In genomic region chr2:85551698-85552678, GRCh38 we compare ENCODE assay signal across 8 cellular contexts. TPM values are rescaled to one million over a fixed set of nuclear protein-coding genes. Genes with fewer than 3 reads are reported as not detected.
A peak's percentile ranks its signal among the peaks of the same experiment; 100 is the strongest.
DNase-seq lines count a peak whose midpoint lies in the region; ATAC-seq and TF ChIP-seq lines count a peak whose summit lies in the region.

No MANE protein-coding gene starts in this region.

- H3K9ac ChIP-seq in mesenchymal stem cell (ENCODE audit: low read length) = peak overlapping the region; percentile 64

- H2BK5ac ChIP-seq in mesenchymal stem cell (ENCODE audit: low read depth, low read length, poor library complexity, severe bottlenecking) = no peak overlapping the region

- TF ChIP-seq CTCF in AG04449 (IDR thresholded peaks at IDR 0.05; ENCODE audit: insufficient read depth, low read length, missing control alignments) (peak; percentile 81), HL-60 (IDR thresholded peaks at IDR 0.05; ENCODE audit: insufficient read depth, low read length) (peak; percentile 98)
- peak; percentile 91 for TF ChIP-seq CTCF in activated CD8-positive, alpha-beta T cell treated with anti-CD3 and anti-CD28 coated beads for 36 hours (IDR thresholded peaks at IDR 0.05)

- H3K27ac ChIP-seq in HL-60 (replicated peaks) (peak overlapping the region; percentile 54; the same call in 1 of the 2 replicates), mesenchymal stem cell (ENCODE audit: low read length, poor library complexity, severe bottlenecking) (no peak overlapping the region)

- H2BK120ac ChIP-seq in mesenchymal stem cell (ENCODE audit: low read depth, low read length) = no peak overlapping the region

- POLR2A ChIA-PET in AG04449 (lab: Yijun Ruan, JAX) = interaction anchor here (0.7 to 4.3 kb wide), 7 partner anchors 9 to 197 kb away, joined by 3 to 27 read pairs (median 4); partner anchors contain the start of genes ELMOD3, GGCX, MAT2A and RETSAT
- POLR2A ChIA-PET in activated CD8-positive, alpha-beta T cell treated with anti-CD3 and anti-CD28 coated beads for 36 hours (lab: Charles Lee) = interaction anchor here (1.0 to 23.8 kb wide), 6 partner anchors 5 to 162 kb away, joined by 3 to 467 read pairs (median 167); partner anchors contain the start of genes CAPG, GGCX, MAT2A and SH2D6

- H3K4me2 ChIP-seq in mesenchymal stem cell (ENCODE audit: low read length, poor library complexity, severe bottlenecking) = no peak overlapping the region

- no peak overlapping the region for H4K91ac ChIP-seq in mesenchymal stem cell (ENCODE audit: low read length)

- H3K4ac ChIP-seq in mesenchymal stem cell (ENCODE audit: low read depth in 1 of 2, low read length in 2 of 2) = no peak overlapping the region

- no peak overlapping the region for H3K27ac Mint-ChIP-seq in activated CD8-positive, alpha-beta T cell treated with anti-CD3 and anti-CD28 coated beads for 36 hours

- CTCF ChIA-PET in AG04449 (lab: Yijun Ruan, JAX) = interaction anchor here (0.6 to 30.0 kb wide), 40 partner anchors 8 to 495 kb away, joined by 3 to 922 read pairs (median 4); partner anchors contain the start of genes CAPG, ELMOD3, GGCX and MAT2A
- CTCF ChIA-PET in activated CD8-positive, alpha-beta T cell treated with anti-CD3 and anti-CD28 coated beads for 36 hours (lab: Charles Lee) = interaction anchor here (0.7 to 7.7 kb wide), 40 partner anchors 7 to 255 kb away, joined by 3 to 221 read pairs (median 8); partner anchors contain the start of genes ELMOD3, GGCX, MAT2A and RETSAT

- H2AFZ ChIP-seq in mesenchymal stem cell (ENCODE audit: low read depth, low read length) = no peak overlapping the region

- H3K4me3 Mint-ChIP-seq in activated CD8-positive, alpha-beta T cell treated with anti-CD3 and anti-CD28 coated beads for 36 hours = no peak overlapping the region

- H2AK5ac ChIP-seq in mesenchymal stem cell (ENCODE audit: low read length, severe bottlenecking) = peak overlapping the region; percentile 24

- no peaks in the 10 kb centered on the region for H3K27me3 ChIP-seq in HL-60 (ENCODE audit: insufficient read depth, poor library complexity, severe bottlenecking)
- no peaks in the 10 kb centered on the region for H3K27me3 ChIP-seq in mesenchymal stem cell (ENCODE audit: control insufficient read depth in 1 of 2, insufficient read depth in 1 of 2, low read length in 2 of 2)

- H3K23ac ChIP-seq in mesenchymal stem cell (ENCODE audit: low read length in 2 of 2) = no peak overlapping the region

- peaks cover 19% of the 10 kb centered on the region for H3K79me1 ChIP-seq in mesenchymal stem cell (replicated peaks; ENCODE audit: low read length, poor library complexity, severe bottlenecking)

- no peak overlapping the region for H3K14ac ChIP-seq in mesenchymal stem cell (ENCODE audit: low read length in 2 of 2)

- no peak for DNase-seq in AG04449 (ENCODE audit: low read depth, low spot score)
- DNase-seq in HL-60 (ENCODE audit: low read depth in 1 of 2, low spot score in 1 of 2) = peak; percentile 69 to 89
- peak; percentile 55 for DNase-seq in NK-92 treated with Interleukin-12 subunit alpha and Interleukin-12 subunit beta, amount 100 ng/mL, for 24 hours (lab: John Stamatoyannopoulos, UW)
- peak; percentile 92 for DNase-seq in activated CD8-positive, alpha-beta T cell treated with anti-CD3 and anti-CD28 coated beads for 36 hours
- DNase-seq in effector CD4-positive, alpha-beta T cell = peak; percentile 89
- DNase-seq in mesenchymal stem cell = peak; percentile 77
- DNase-seq in stimulated activated CD8-positive, alpha-beta memory T cell treated with anti-CD3 and anti-CD28 coated beads, Interleukin-2, amount 100 ng/mL, for 1 hour (ENCODE audit: low read depth in 2 of 2) = peak; percentile 78 to 83

- intact Hi-C loops in activated CD8-positive, alpha-beta T cell treated with anti-CD3 and anti-CD28 coated beads for 36 hours (cut with micrococcal nuclease) = loop anchor here (1.0 kb wide), 2 partner anchors 132 to 161 kb away; no protein-coding TSS in a partner anchor

- no peaks in the 10 kb centered on the region for H3K9me3 ChIP-seq in mesenchymal stem cell (ENCODE audit: control insufficient read depth, low read length)

- no peaks in the 10 kb centered on the region for H3K4me1 Mint-ChIP-seq in activated CD8-positive, alpha-beta T cell treated with anti-CD3 and anti-CD28 coated beads for 36 hours (ENCODE audit: low read depth)

- H2BK15ac ChIP-seq in mesenchymal stem cell (ENCODE audit: low read depth, poor library complexity, severe bottlenecking) = no peak overlapping the region

- ATAC-seq in GM18519 (IDR thresholded peaks at IDR 0.05; ENCODE audit: low FRiP score, unreplicated experiment) = peak; percentile 42
- ATAC-seq in activated CD8-positive, alpha-beta T cell treated with anti-CD3 and anti-CD28 coated beads for 36 hours = peak; percentile 96

- no peak overlapping the region for H2BK12ac ChIP-seq in mesenchymal stem cell (ENCODE audit: low read length in 2 of 2)

- H4K8ac ChIP-seq in mesenchymal stem cell (ENCODE audit: low read length) = no peak overlapping the region

- H3K4me3 ChIP-seq in AG04449 (ENCODE audit: low read depth, low read length) = no peak overlapping the region
- H3K4me3 ChIP-seq in HL-60 (replicated peaks; ENCODE audit: insufficient read depth, low read length) = no peak overlapping the region
- no peak overlapping the region for H3K4me3 ChIP-seq in mesenchymal stem cell (ENCODE audit: insufficient read depth in 1 of 2, low read depth in 1 of 2, low read length in 2 of 2)

- no peaks in the 10 kb centered on the region for H3K27me3 Mint-ChIP-seq in activated CD8-positive, alpha-beta T cell treated with anti-CD3 and anti-CD28 coated beads for 36 hours

- no peak overlapping the region for H3K18ac ChIP-seq in mesenchymal stem cell (ENCODE audit: low read depth in 1 of 2, low read length in 2 of 2)

- peaks cover 8% of the 10 kb centered on the region for H3K4me1 ChIP-seq in mesenchymal stem cell (ENCODE audit: control insufficient read depth, insufficient read depth, low read depth, low read length)

- peaks cover 13% of the 10 kb centered on the region for H3K36me3 Mint-ChIP-seq in activated CD8-positive, alpha-beta T cell treated with anti-CD3 and anti-CD28 coated beads for 36 hours (ENCODE audit: low read depth)

- H3K9me3 Mint-ChIP-seq in activated CD8-positive, alpha-beta T cell treated with anti-CD3 and anti-CD28 coated beads for 36 hours = no peaks in the 10 kb centered on the region

- peaks cover 43 to 74% of the 10 kb centered on the region in 2 experiments for H3K36me3 ChIP-seq in mesenchymal stem cell (ENCODE audit: control insufficient read depth in 1 of 2, insufficient read depth in 2 of 2, low read depth in 1 of 2, low read length in 2 of 2)

- 74% methylated on average over 7 of the region's 9 CpGs for WGBS in mesenchymal stem cell

RNA-seq across cellular contexts. Expression of gene GGCX, which starts 9.3 kb away (rescaled TPM):
- total RNA-seq in activated CD8-positive, alpha-beta T cell treated with anti-CD3 and anti-CD28 coated beads for 36 hours = 10 to 100 TPM; 14.6 to 16.7 TPM
- 39.8 TPM for polyA plus RNA-seq in mesenchymal stem cell (2013, experiment 1 of 2)
- polyA plus RNA-seq in mesenchymal stem cell (2013, experiment 2 of 2) = 41.1 TPM

RNA-seq across cellular contexts. Expression of gene MAT2A, which starts 13.0 kb away (rescaled TPM):
- 100 to 1,000 TPM; 276 to 282 TPM for total RNA-seq in activated CD8-positive, alpha-beta T cell treated with anti-CD3 and anti-CD28 coated beads for 36 hours
- polyA plus RNA-seq in mesenchymal stem cell (2013, experiment 1 of 2) = 181 TPM
- 182 TPM for polyA plus RNA-seq in mesenchymal stem cell (2013, experiment 2 of 2)

RNA-seq across cellular contexts. Expression of gene VAMP8, which starts 25.4 kb away (rescaled TPM):
- 10 to 100 TPM; 84.5 to 91.1 TPM for total RNA-seq in activated CD8-positive, alpha-beta T cell treated with anti-CD3 and anti-CD28 coated beads for 36 hours
- polyA plus RNA-seq in mesenchymal stem cell (2013, experiment 1 of 2) = 11.3 TPM
- polyA plus RNA-seq in mesenchymal stem cell (2013, experiment 2 of 2) = 11.9 TPM

RNA-seq across cellular contexts. Expression of gene VAMP5, which starts 32.2 kb away (rescaled TPM):
- 10 to 100 TPM; 28.0 to 29.4 TPM for total RNA-seq in activated CD8-positive, alpha-beta T cell treated with anti-CD3 and anti-CD28 coated beads for 36 hours
- 23.5 TPM for polyA plus RNA-seq in mesenchymal stem cell (2013, experiment 1 of 2)
- polyA plus RNA-seq in mesenchymal stem cell (2013, experiment 2 of 2) = 25.7 TPM

RNA-seq across cellular contexts. Expression of gene RNF181, which starts 43.6 kb away (rescaled TPM):
- total RNA-seq in activated CD8-positive, alpha-beta T cell treated with anti-CD3 and anti-CD28 coated beads for 36 hours = 100 to 1,000 TPM; 112 to 117 TPM
- 229 TPM for polyA plus RNA-seq in mesenchymal stem cell (2013, experiment 1 of 2)
- polyA plus RNA-seq in mesenchymal stem cell (2013, experiment 2 of 2) = 235 TPM
